20 cellular contexts compared by ENCODE assay signal in genomic region chr14:98379829-98380228, GRCh38.
DNase-seq lines count a peak whose midpoint lies in the region; ATAC-seq, FAIRE-seq and TF ChIP-seq lines count a peak whose summit lies in the region.
"Had no signal": no experiment of that assay in that cellular context is flagged by ENCODE, and none has a peak within 500 bp of the region (broad histone marks: within the 10 kb centered on the region; RNA-seq: fewer than 3 reads in every experiment).

No MANE protein-coding gene starts in this region.

- no peak for ATAC-seq in HepG2
- no peak for ATAC-seq in right lobe of liver
- ATAC-seq in K562: no peak
- ATAC-seq: CD8-positive, alpha-beta T cell had no signal

- no peak overlapping the region for H2AFZ ChIP-seq in HepG2 (ENCODE audit: low read length)
- H2AFZ ChIP-seq in K562 (ENCODE audit: low read depth, low read length): no peak overlapping the region

- BruUV-seq in HepG2 (replicated peaks; lab: Mats Ljungman, UMichigan) (no TSS peak), K562 (replicated peaks; lab: Mats Ljungman, UMichigan) (no TSS peak)

- TF ChIP-seq CTCF in HepG2 (CRISPR knock-in tag; IDR thresholded peaks at IDR 0.05): no peak
- TF ChIP-seq CTCF in right lobe of liver (IDR thresholded peaks at IDR 0.05): no peak
- TF ChIP-seq CTCF in K562 (IDR thresholded peaks at IDR 0.05 in 2 of 3, conservative IDR thresholded peaks at IDR 0.05 in 1 of 3; ENCODE audit: insufficient read depth in 2 of 3, low read depth in 1 of 3, low read length in 3 of 3): no peak

- no peaks in the 10 kb centered on the region for H3K36me3 ChIP-seq in HepG2 (replicated peaks in 1 of 2; ENCODE audit: control insufficient read depth in 1 of 2, insufficient read depth in 2 of 2, low read length in 2 of 2)
- no peaks in the 10 kb centered on the region for H3K36me3 ChIP-seq in right lobe of liver
- H3K36me3 ChIP-seq in K562 (ENCODE audit: control insufficient read depth, insufficient read depth, low read length): no peaks in the 10 kb centered on the region
- H3K36me3 ChIP-seq: BLaER1 treated with 17β-estradiol and CSF1 and Interleukin-3, amounts not matched to agents 10 nM and 100 nM had no signal

- H3K79me2 ChIP-seq in HepG2 (ENCODE audit: insufficient read depth, low read length) (no peaks in the 10 kb centered on the region), K562 (ENCODE audit: control insufficient read depth, insufficient read depth, low read length) (no peaks in the 10 kb centered on the region)

- H3K27ac ChIP-seq in HepG2 (ENCODE audit: extremely low read length, insufficient read depth, low read length): no peak overlapping the region
- no peak overlapping the region for H3K27ac ChIP-seq in right lobe of liver
- H3K27ac ChIP-seq in K562 (ENCODE audit: extremely low read depth, low read depth, low read length): no peak overlapping the region
- H3K27ac ChIP-seq: 22Rv1; BLaER1 treated with 17β-estradiol and CSF1 and Interleukin-3, amounts not matched to agents 10 nM and 100 nM; C4-2B had no signal

- no peaks in the 10 kb centered on the region for H3K4me1 ChIP-seq in HepG2 (ENCODE audit: insufficient read depth, low read length)
- H3K4me1 ChIP-seq in right lobe of liver: no peaks in the 10 kb centered on the region
- no peaks in the 10 kb centered on the region for H3K4me1 ChIP-seq in K562 (replicated peaks in 1 of 2; ENCODE audit: control insufficient read depth in 2 of 2, insufficient read depth in 2 of 2, low read length in 2 of 2)
- H3K4me1 ChIP-seq: BLaER1 treated with 17β-estradiol and CSF1 and Interleukin-3, amounts not matched to agents 10 nM and 100 nM; Caco-2 had no signal

- DNase-seq in HepG2 (ENCODE audit: low spot score) (no peak), right lobe of liver (no peak), K562 (ENCODE audit: extremely low read depth in 1 of 4, low spot score in 3 of 4) (no peak), AG08395 (ENCODE audit: low spot score) (no peak), middle frontal gyrus (ENCODE audit: extremely low spot score, low spot score) (no peak)
- DNase-seq: ACHN; AML-193; Caco-2; Calu3; CD4-positive, alpha-beta T cell; CD8-positive, alpha-beta T cell; DMS79 treated with DMSO at 0.1 percent for 48 hours; GF-D8 had no signal

- POLR2A ChIA-PET in HepG2 (lab: Yijun Ruan, JAX): no interaction called here
- POLR2A ChIA-PET in K562 (lab: Yijun Ruan, JAX): no interaction called here

- FAIRE-seq in HepG2 (lab: Jason Lieb, UNC) (no peak), K562 (lab: Jason Lieb, UNC) (no peak)
- FAIRE-seq: D721Med, G401.6, GM12891, GM19239 had no signal

- TF ChIP-seq EP300 in HepG2 (IDR thresholded peaks at IDR 0.05; ENCODE audit: low read depth in 2 of 2, low read length in 2 of 2) (no peak), HepG2 (CRISPR knock-in tag; IDR thresholded peaks at IDR 0.05; ENCODE audit: borderline replicate concordance) (no peak), K562 (IDR thresholded peaks at IDR 0.05; ENCODE audit: low read length) (no peak)

- H3K27me3 ChIP-seq in HepG2 (ENCODE audit: control insufficient read depth in 1 of 2, insufficient read depth in 2 of 2, low read length in 2 of 2) (no peaks in the 10 kb centered on the region), right lobe of liver (no peaks in the 10 kb centered on the region), K562 (ENCODE audit: control insufficient read depth in 2 of 2, insufficient read depth in 2 of 2, low read length in 2 of 2) (no peaks in the 10 kb centered on the region)
- H3K27me3 ChIP-seq: BLaER1 treated with 17β-estradiol and CSF1 and Interleukin-3, amounts not matched to agents 10 nM and 100 nM had no signal

- WGBS in HepG2 (ENCODE audit: low lambda C conversion rate): 2% methylated on average over 3 of the region's 3 CpGs
- WGBS in right lobe of liver (ENCODE audit: insufficient coverage, low coverage, low lambda C conversion rate, missing lambda C conversion rate): 34% methylated on average over 3 of the region's 3 CpGs
- 0% methylated on average over 3 of the region's 3 CpGs for WGBS in K562 (ENCODE audit: insufficient coverage, low coverage, missing lambda C conversion rate)

- H3K9ac ChIP-seq in HepG2 (ENCODE audit: insufficient read depth, low read depth, low read length): no peak overlapping the region
- H3K9ac ChIP-seq in K562 (ENCODE audit: insufficient read depth in 1 of 2, low read depth in 2 of 2, low read length in 2 of 2): no peak overlapping the region
- H3K9ac ChIP-seq: BLaER1 treated with 17β-estradiol and CSF1 and Interleukin-3, amounts not matched to agents 10 nM and 100 nM had no signal

- intact Hi-C loops in HepG2 (cut with micrococcal nuclease; ENCODE audit: unreplicated experiment): no loop called here
- intact Hi-C loops in right lobe of liver (cut with DNase I): no loop called here
- intact Hi-C loops in K562 (cut with micrococcal nuclease): no loop called here

- TF ChIP-seq RAD21 in HepG2 (CRISPR knock-in tag; IDR thresholded peaks at IDR 0.05): no peak
- TF ChIP-seq RAD21 in K562 (CRISPR knock-in tag; conservative IDR thresholded peaks at IDR 0.05 in 1 of 2, IDR thresholded peaks at IDR 0.05 in 1 of 2): no peak

- H3K4me3 ChIP-seq in HepG2 (replicated peaks in 1 of 3; ENCODE audit: insufficient read depth in 1 of 3, low read depth in 2 of 3, low read length in 3 of 3) (no peak overlapping the region), right lobe of liver (no peak overlapping the region), K562 (no peak overlapping the region)
- H3K4me3 ChIP-seq: BLaER1 treated with 17β-estradiol and CSF1 and Interleukin-3, amounts not matched to agents 10 nM and 100 nM had no signal

- TF ChIP-seq POLR2A in HepG2 (IDR thresholded peaks at IDR 0.05; ENCODE audit: insufficient read depth in 1 of 2, low read depth in 2 of 2, low read length in 2 of 2): no peak
- TF ChIP-seq POLR2A in right lobe of liver (IDR thresholded peaks at IDR 0.05): no peak
- no peak for TF ChIP-seq POLR2A in K562 (conservative IDR thresholded peaks at IDR 0.05)

- in situ Hi-C loops in HepG2 (cut with HindIII; ENCODE audit: extremely low pct_ligation_motif_present, low pct_unique_long_range_greater_than_20kb): no loop called here
- in situ Hi-C loops in K562 (cut with MboI): no loop called here

- CTCF ChIA-PET in HepG2 (lab: Yijun Ruan, JAX; ENCODE audit: low intra/inter-chr PET ratio, low total read pairs) (no interaction called here), K562 (lab: Yijun Ruan, JAX; ENCODE audit: low intra/inter-chr PET ratio) (no interaction called here)

- H3K9me1 ChIP-seq in K562 (ENCODE audit: control insufficient read depth, insufficient read depth, low read length): no peaks in the 10 kb centered on the region

- H4K20me1 ChIP-seq in HepG2 (ENCODE audit: insufficient read depth, low read length) (no peaks in the 10 kb centered on the region), K562 (replicated peaks; ENCODE audit: control insufficient read depth, insufficient read depth, low read length) (no peaks in the 10 kb centered on the region)
- H4K20me1 ChIP-seq: BLaER1 treated with 17β-estradiol and CSF1 and Interleukin-3, amounts not matched to agents 10 nM and 100 nM had no signal

- H3K4me2 ChIP-seq in HepG2 (ENCODE audit: low read depth, low read length) (no peak overlapping the region), K562 (ENCODE audit: insufficient read depth, low read length) (no peak overlapping the region)
- H3K4me2 ChIP-seq: BLaER1 treated with 17β-estradiol and CSF1 and Interleukin-3, amounts not matched to agents 10 nM and 100 nM had no signal

- H3K9me3 ChIP-seq in HepG2 (ENCODE audit: low read length) (peaks cover 89% of the 10 kb centered on the region), right lobe of liver (no peaks in the 10 kb centered on the region), K562 (replicated peaks; ENCODE audit: control insufficient read depth, insufficient read depth, low read depth, low read length) (no peaks in the 10 kb centered on the region; the same call in 1 of the 2 replicates)
- H3K9me3 ChIP-seq: BLaER1 treated with 17β-estradiol and CSF1 and Interleukin-3, amounts not matched to agents 10 nM and 100 nM; Caco-2 had no signal

TF ChIP-seq in HepG2, 621 proteins besides CTCF, POLR2A, EP300 and RAD21:
- TF ChIP-seq MAFF (IDR thresholded peaks at IDR 0.05; ENCODE audit: low read depth, low read length) (peak; percentile 86), ZBTB3 (CRISPR knock-in tag; IDR thresholded peaks at IDR 0.05; ENCODE audit: borderline replicate concordance, low read depth) (no peak), MAFK (conservative IDR thresholded peaks at IDR 0.05 in 1 of 2, IDR thresholded peaks at IDR 0.05 in 1 of 2; ENCODE audit: low read length in 2 of 2) (peak; percentile 63 to 92; a peak in 3 of 4 replicates)

TF ChIP-seq in K562, 482 proteins besides CTCF, POLR2A, EP300 and RAD21 (continues in another document):
- TF ChIP-seq MAFF (IDR thresholded peaks at IDR 0.05; ENCODE audit: low read length): peak; percentile 12; the same call in 1 of the 2 replicates

Comparison
In these comparisons a context has a peak if more than half of its experiments do, and no peak if none do; other contexts are left out.
1. Of the 241 proteins assayed by ChIP-seq in both HepG2 and K562: peak only in HepG2: none; only in K562: none; in both: MAFF and MAFK; in neither: 239.